Comparison of ENCODE assay signal across 20 cellular contexts in genomic region chr4:15317246-15317645, GRCh38.
"Had no signal": no experiment of that assay in that cellular context is flagged by ENCODE, and none has a peak within 500 bp of the region (broad histone marks: within the 10 kb centered on the region; RNA-seq: fewer than 3 reads in every experiment).

No MANE protein-coding gene starts in this region.

- H3K27me3 ChIP-seq: body of pancreas, heart left ventricle, neural progenitor cell, sigmoid colon, vagina had no signal

- DNase-seq: activated CD4-positive, alpha-beta memory T cell treated with anti-CD3 and anti-CD28 coated beads, Interleukin-2, amount 10 ng/mL, durations not matched to agents 7 days and 5 days; activated CD4-positive, alpha-beta T cell treated with anti-CD3 and anti-CD28 coated beads, Interleukin-2, amount 10 ng/mL, durations not matched to agents 24 days and 14 days; activated effector memory CD4-positive, alpha-beta T cell treated with anti-CD3 and anti-CD28 coated beads, Interleukin-2, amount 50 U/mL, for 16 hours; activated naive CD4-positive, alpha-beta T cell treated with anti-CD3 and anti-CD28 coated beads, Interleukin-2, amount 50 U/mL, for 16 hours; activated naive CD8-positive, alpha-beta T cell treated with anti-CD3 and anti-CD28 coated beads, Interleukin-2, amount 50 U/mL, for 24 hours; activated T-cell treated with anti-CD3 and anti-CD28 coated beads for 4 hours; body of pancreas; heart left ventricle; lower lobe of right lung; naive thymus-derived CD8-positive, alpha-beta T cell; retina; sigmoid colon; stimulated activated CD4-positive, alpha-beta T cell treated with anti-CD3 and anti-CD28 coated beads, Interleukin-4, amount 100 ng/mL, for 1 hour; stimulated activated naive CD4-positive, alpha-beta T cell had no signal

- H3K36me3 ChIP-seq: heart left ventricle, lower lobe of right lung, neural progenitor cell, sigmoid colon, thoracic aorta, vagina had no signal

- H3K27ac ChIP-seq: body of pancreas, heart left ventricle, lower lobe of right lung, neural progenitor cell, sigmoid colon, thoracic aorta, vagina, VCaP had no signal

- H3K4me3 ChIP-seq: body of pancreas, heart left ventricle, lower lobe of right lung, neural progenitor cell, sigmoid colon, thoracic aorta, vagina had no signal

- H3K9ac ChIP-seq: neural progenitor cell had no signal

- H3K9me3 ChIP-seq: body of pancreas, heart left ventricle, lower lobe of right lung, sigmoid colon, thoracic aorta, vagina had no signal

- H3K4me1 ChIP-seq: body of pancreas, heart left ventricle, lower lobe of right lung, vagina had no signal

- ATAC-seq: activated CD4-positive, CD25-positive, alpha-beta regulatory T cell treated with anti-CD3 and anti-CD28 coated beads, Interleukin-2, amount 50 U/mL, for 24 hours; activated naive CD8-positive, alpha-beta T cell treated with anti-CD3 and anti-CD28 coated beads, Interleukin-2, amount 50 U/mL, for 24 hours; body of pancreas; heart left ventricle; left lobe of liver; lower lobe of right lung; naive thymus-derived CD8-positive, alpha-beta T cell had no signal
